Comparison of ENCODE assay signal across 8 cellular contexts in genomic region chr12:122080149-122081107, GRCh38. TPM values are rescaled to one million over a fixed set of nuclear protein-coding genes. Genes with fewer than 3 reads are reported as not detected.
DNase-seq lines count a peak whose midpoint lies in the region; ATAC-seq and TF ChIP-seq lines count a peak whose summit lies in the region.

No MANE protein-coding gene starts in this region.

- peak overlapping the region; percentile 59; the same call in 1 of the 2 replicates for H3K9ac ChIP-seq in MM.1S (ENCODE audit: low read length)

- H3K9me3 ChIP-seq in MM.1S (replicated peaks; ENCODE audit: insufficient read depth, low read length) = no peaks in the 10 kb centered on the region
- no peaks in the 10 kb centered on the region for H3K9me3 ChIP-seq in neutrophil

- DNase-seq in DMS 273 (lab: John Stamatoyannopoulos, UW; ENCODE audit: unreplicated experiment) (peak; percentile 71), DMS 273 treated with DMSO at 0.1 percent for 48 hours (lab: John Stamatoyannopoulos, UW) (no peak), MM.1S (peak; percentile 6), foreskin keratinocyte (peak; percentile 61 to 84)
- peak; percentile 49 to 53 for DNase-seq in activated T-cell treated with anti-CD3 and anti-CD28 coated beads, Interleukin-2, amount 50 U/mL, for 48 hours
- no peak for DNase-seq in stimulated activated naive CD4-positive, alpha-beta T cell treated with Interleukin-2 at 50 U/mL for 16 hours (lab: John Stamatoyannopoulos, UW)
- DNase-seq in central memory CD4-positive, alpha-beta T cell = no peak

- H3K27ac ChIP-seq in MM.1S (ENCODE audit: low read length) (peak overlapping the region; percentile 75; the same call in 1 of the 2 replicates), foreskin keratinocyte (peak overlapping the region; percentile 32), neutrophil (peak overlapping the region; percentile 87)

- H3K4me1 ChIP-seq in MM.1S (ENCODE audit: low read length) (peaks cover 12% of the 10 kb centered on the region), foreskin keratinocyte (peaks cover 7% of the 10 kb centered on the region), neutrophil (ENCODE audit: control insufficient read depth in 1 of 2, insufficient read depth in 1 of 2, low read depth in 1 of 2, low read length in 1 of 2) (peaks cover 56 to 62% of the 10 kb centered on the region in 2 experiments)

- peaks cover 32% of the 10 kb centered on the region for H3F3A ChIP-seq in MM.1S (ENCODE audit: insufficient read depth, low read length)

- H3K4me3 ChIP-seq in MM.1S (ENCODE audit: low read length) (peak overlapping the region; percentile 74), neutrophil (ENCODE audit: low read depth in 1 of 2, low read length in 1 of 2) (peak overlapping the region; percentile 94 to 95)

- H4K20me1 ChIP-seq in MM.1S (ENCODE audit: insufficient read depth, low read length) = no peaks in the 10 kb centered on the region

- peak; percentile 42 for ATAC-seq in foreskin keratinocyte

- H3K4me2 ChIP-seq in MM.1S (ENCODE audit: low read depth, low read length) = peak overlapping the region; percentile 87

- peaks cover 61% of the 10 kb centered on the region for H3K79me2 ChIP-seq in MM.1S (ENCODE audit: low read length)

- no peaks in the 10 kb centered on the region for H3K9me2 ChIP-seq in MM.1S (replicated peaks; ENCODE audit: insufficient read depth, low read length)

- TF ChIP-seq CTCF in MM.1S (IDR thresholded peaks at IDR 0.05; ENCODE audit: low read length) (no peak), foreskin keratinocyte (conservative IDR thresholded peaks at IDR 0.05) (no peak), neutrophil (IDR thresholded peaks at IDR 0.05) (no peak)

- H3K27me3 ChIP-seq in MM.1S (replicated peaks; ENCODE audit: insufficient read depth, low read length) = no peaks in the 10 kb centered on the region
- H3K27me3 ChIP-seq in foreskin keratinocyte = no peaks in the 10 kb centered on the region
- H3K27me3 ChIP-seq in neutrophil = no peaks in the 10 kb centered on the region

- H2AFZ ChIP-seq in MM.1S (ENCODE audit: low read length) = no peak overlapping the region

- no peaks in the 10 kb centered on the region for H3K36me3 ChIP-seq in MM.1S (replicated peaks; ENCODE audit: insufficient read depth, low read length)
- H3K36me3 ChIP-seq in neutrophil = no peaks in the 10 kb centered on the region

RNA-seq across cellular contexts. Expression of gene MLXIP, which starts 1.9 kb away (rescaled TPM):
- total RNA-seq in foreskin keratinocyte = 19.2 and 24.2 TPM in 2 replicates
- 12.5 and 13.5 TPM in 2 replicates for polyA plus RNA-seq in foreskin keratinocyte

RNA-seq across cellular contexts. Expression of gene BCL7A, which starts 58.7 kb away (rescaled TPM):
- 18.2 and 23.2 TPM in 2 replicates for total RNA-seq in foreskin keratinocyte
- 5.4 and 7.8 TPM in 2 replicates for polyA plus RNA-seq in foreskin keratinocyte

Comparison
In these comparisons a context has a peak if more than half of its experiments do, and no peak if none do; other contexts are left out.
1. DNase-seq: peak in DMS 273 (single experiment), MM.1S (single experiment), activated T-cell treated with anti-CD3 and anti-CD28 coated beads, Interleukin-2, amount 50 U/mL, for 48 hours (2 of 2) and foreskin keratinocyte (2 of 2); none in DMS 273 treated with DMSO at 0.1 percent for 48 hours (single experiment), stimulated activated naive CD4-positive, alpha-beta T cell treated with Interleukin-2 at 50 U/mL for 16 hours (single experiment) and central memory CD4-positive, alpha-beta T cell (single experiment).
2. H3K27ac ChIP-seq: peak in every context shown above with its lines; median percentile 87 in neutrophil; 75 in MM.1S; 32 in foreskin keratinocyte.